ENCODE assay signal across 32 cellular contexts in the genomic region with DNA sequence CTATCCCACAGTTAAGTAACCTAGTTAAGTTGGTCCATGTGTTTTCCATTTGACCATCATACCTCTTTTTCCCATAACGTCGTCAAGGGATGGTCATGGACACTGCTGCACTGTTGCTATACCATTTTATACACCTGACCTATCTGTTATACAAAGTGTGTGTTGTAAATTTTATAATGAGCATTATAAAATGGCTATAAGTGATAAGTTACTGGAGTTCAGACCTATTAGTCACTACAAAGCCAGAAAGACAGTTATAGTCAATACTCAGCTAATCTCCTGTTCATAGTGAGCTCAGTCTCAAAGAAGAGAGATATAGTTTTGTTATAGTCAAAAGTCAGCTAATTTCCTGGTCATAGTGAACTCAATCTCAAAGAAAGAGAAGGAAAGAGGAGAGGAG.
"Had no signal": no experiment of that assay in that cellular context is flagged by ENCODE, and none has a peak within 500 bp of the region (broad histone marks: within the 10 kb centered on the region; RNA-seq: fewer than 3 reads in every experiment).

No MANE protein-coding gene starts in this region.

- H3K9me3 ChIP-seq: ascending aorta had no signal

- H3K4me1 Mint-ChIP-seq: activated B cell treated with CpG ODN at 0.5 μM for 24 hours; activated CD4-positive, alpha-beta memory T cell treated with anti-CD3 and anti-CD28 coated beads, Interleukin-2, amount 10 ng/mL, durations not matched to agents 7 days and 5 days; activated CD4-positive, alpha-beta T cell treated with anti-CD3 and anti-CD28 coated beads, Interleukin-2, amount 10 ng/mL, durations not matched to agents 24 days and 14 days; activated CD8-positive, alpha-beta memory T cell treated with anti-CD3 and anti-CD28 coated beads, Interleukin-2, amount 10 ng/mL, durations not matched to agents 7 days and 5 days; activated naive CD4-positive, alpha-beta T cell treated with anti-CD3 and anti-CD28 coated beads, Interleukin-2, amount 10 ng/mL, durations not matched to agents 7 days and 5 days; activated naive CD4-positive, alpha-beta T cell treated with anti-CD3 and anti-CD28 coated beads, Interleukin-2, amount 50 U/mL, for 24 hours; activated naive CD8-positive, alpha-beta T cell treated with anti-CD3 and anti-CD28 coated beads, Interleukin-2, amount 10 ng/mL, durations not matched to agents 7 days and 5 days; activated naive CD8-positive, alpha-beta T cell treated with anti-CD3 and anti-CD28 coated beads, Interleukin-2, amount 50 U/mL, for 24 hours had no signal

- H3K36me3 ChIP-seq: ascending aorta had no signal

- H3K9me3 Mint-ChIP-seq: activated B cell treated with CpG ODN at 0.5 μM for 24 hours; activated CD4-positive, alpha-beta memory T cell treated with anti-CD3 and anti-CD28 coated beads, Interleukin-2, amount 10 ng/mL, durations not matched to agents 7 days and 5 days; activated naive CD4-positive, alpha-beta T cell treated with anti-CD3 and anti-CD28 coated beads, Interleukin-2, amount 10 ng/mL, durations not matched to agents 7 days and 5 days; activated naive CD4-positive, alpha-beta T cell treated with anti-CD3 and anti-CD28 coated beads, Interleukin-2, amount 50 U/mL, for 24 hours; activated naive CD8-positive, alpha-beta T cell treated with anti-CD3 and anti-CD28 coated beads, Interleukin-2, amount 10 ng/mL, durations not matched to agents 7 days and 5 days; activated naive CD8-positive, alpha-beta T cell treated with anti-CD3 and anti-CD28 coated beads, Interleukin-2, amount 50 U/mL, for 24 hours; activated T-cell treated with anti-CD3 and anti-CD28 coated beads, Interleukin-2, amount 50 U/mL, for 24 hours; activated T-helper 2 cell treated with anti-CD3 and anti-CD28 coated beads, Interferon-gamma antibody, Interleukin-2, Interleukin-4, amounts not matched to agents 10 μg/mL and 5 μg/mL and 100 μg/mL, durations not matched to agents 14 hours and 24 hours and 36 hours; brain; T-helper 1 cell treated with Interleukin-12 subunit alpha and Interleukin-12 subunit beta and Interleukin-4 antibody, amounts not matched to agents 30 μg/mL and 1 μg/mL, for 36 hours; T-helper 2 cell treated with Interferon-gamma antibody and Interleukin-4, amounts not matched to agents 5 μg/mL and 100 μg/mL, for 36 hours had no signal

- ATAC-seq: activated CD8-positive, alpha-beta memory T cell treated with anti-CD3 and anti-CD28 coated beads, Interleukin-2, amount 10 ng/mL, durations not matched to agents 7 days and 5 days; activated CD8-positive, alpha-beta T cell treated with anti-CD3 and anti-CD28 coated beads, Interleukin-2, amount 10 ng/mL, durations not matched to agents 7 days and 5 days; activated naive CD8-positive, alpha-beta T cell treated with anti-CD3 and anti-CD28 coated beads, Interleukin-2, amount 50 U/mL, for 24 hours had no signal

- H3K27me3 Mint-ChIP-seq: activated naive CD4-positive, alpha-beta T cell treated with anti-CD3 and anti-CD28 coated beads, Interleukin-2, amount 50 U/mL, for 24 hours had no signal

- H3K27ac Mint-ChIP-seq: activated B cell treated with CpG ODN at 0.5 μM for 24 hours; activated CD4-positive, alpha-beta memory T cell treated with anti-CD3 and anti-CD28 coated beads, Interleukin-2, amount 10 ng/mL, durations not matched to agents 7 days and 5 days; activated CD4-positive, alpha-beta T cell treated with anti-CD3 and anti-CD28 coated beads, Interleukin-2, amount 10 ng/mL, durations not matched to agents 24 days and 14 days; activated CD8-positive, alpha-beta memory T cell treated with anti-CD3 and anti-CD28 coated beads, Interleukin-2, amount 10 ng/mL, durations not matched to agents 7 days and 5 days; activated CD8-positive, alpha-beta T cell treated with anti-CD3 and anti-CD28 coated beads, Interleukin-2, amount 10 ng/mL, durations not matched to agents 7 days and 5 days; activated naive CD4-positive, alpha-beta T cell treated with anti-CD3 and anti-CD28 coated beads, Interleukin-2, amount 10 ng/mL, durations not matched to agents 7 days and 5 days; activated naive CD4-positive, alpha-beta T cell treated with anti-CD3 and anti-CD28 coated beads, Interleukin-2, amount 50 U/mL, for 24 hours; activated naive CD8-positive, alpha-beta T cell; activated naive CD8-positive, alpha-beta T cell treated with anti-CD3 and anti-CD28 coated beads, Interleukin-2, amount 10 ng/mL, durations not matched to agents 7 days and 5 days; activated naive CD8-positive, alpha-beta T cell treated with anti-CD3 and anti-CD28 coated beads, Interleukin-2, amount 50 U/mL, for 24 hours; activated T-cell treated with anti-CD3 and anti-CD28 coated beads, Interleukin-2, amount 50 U/mL, for 24 hours; activated T-helper 2 cell treated with anti-CD3 and anti-CD28 coated beads, Interferon-gamma antibody, Interleukin-2, Interleukin-4, amounts not matched to agents 10 μg/mL and 5 μg/mL and 100 μg/mL, durations not matched to agents 14 hours and 24 hours and 36 hours; brain; T-helper 1 cell treated with Interleukin-12 subunit alpha and Interleukin-12 subunit beta and Interleukin-4 antibody, amounts not matched to agents 30 μg/mL and 1 μg/mL, for 36 hours; T-helper 2 cell treated with Interferon-gamma antibody and Interleukin-4, amounts not matched to agents 5 μg/mL and 100 μg/mL, for 36 hours had no signal

- H3K4me1 ChIP-seq: ascending aorta had no signal

- H3K4me3 ChIP-seq: ascending aorta had no signal

- H3K27me3 ChIP-seq: ascending aorta had no signal

- H3K36me3 Mint-ChIP-seq: activated CD8-positive, alpha-beta memory T cell treated with anti-CD3 and anti-CD28 coated beads, Interleukin-2, amount 10 ng/mL, durations not matched to agents 7 days and 5 days; activated naive CD4-positive, alpha-beta T cell treated with anti-CD3 and anti-CD28 coated beads, Interleukin-2, amount 10 ng/mL, durations not matched to agents 7 days and 5 days; activated naive CD4-positive, alpha-beta T cell treated with anti-CD3 and anti-CD28 coated beads, Interleukin-2, amount 50 U/mL, for 24 hours; activated naive CD8-positive, alpha-beta T cell treated with anti-CD3 and anti-CD28 coated beads, Interleukin-2, amount 10 ng/mL, durations not matched to agents 7 days and 5 days; brain had no signal

- H3K4me3 Mint-ChIP-seq: activated B cell treated with CpG ODN at 0.5 μM for 24 hours; activated CD4-positive, alpha-beta memory T cell treated with anti-CD3 and anti-CD28 coated beads, Interleukin-2, amount 10 ng/mL, durations not matched to agents 7 days and 5 days; activated CD4-positive, alpha-beta T cell treated with anti-CD3 and anti-CD28 coated beads, Interleukin-2, amount 10 ng/mL, durations not matched to agents 24 days and 14 days; activated CD8-positive, alpha-beta memory T cell treated with anti-CD3 and anti-CD28 coated beads, Interleukin-2, amount 10 ng/mL, durations not matched to agents 7 days and 5 days; activated CD8-positive, alpha-beta T cell treated with anti-CD3 and anti-CD28 coated beads, Interleukin-2, amount 10 ng/mL, durations not matched to agents 7 days and 5 days; activated naive CD4-positive, alpha-beta T cell treated with anti-CD3 and anti-CD28 coated beads, Interleukin-2, amount 10 ng/mL, durations not matched to agents 7 days and 5 days; activated naive CD4-positive, alpha-beta T cell treated with anti-CD3 and anti-CD28 coated beads, Interleukin-2, amount 50 U/mL, for 24 hours; activated naive CD8-positive, alpha-beta T cell; activated naive CD8-positive, alpha-beta T cell treated with anti-CD3 and anti-CD28 coated beads, Interleukin-2, amount 10 ng/mL, durations not matched to agents 7 days and 5 days; activated naive CD8-positive, alpha-beta T cell treated with anti-CD3 and anti-CD28 coated beads, Interleukin-2, amount 50 U/mL, for 24 hours; activated T-cell treated with anti-CD3 and anti-CD28 coated beads, Interleukin-2, amount 50 U/mL, for 24 hours; brain; T-helper 1 cell treated with Interleukin-12 subunit alpha and Interleukin-12 subunit beta and Interleukin-4 antibody, amounts not matched to agents 30 μg/mL and 1 μg/mL, for 36 hours; T-helper 2 cell treated with Interferon-gamma antibody and Interleukin-4, amounts not matched to agents 5 μg/mL and 100 μg/mL, for 36 hours had no signal

- H3K27ac ChIP-seq: ascending aorta, VCaP had no signal

- DNase-seq: activated B cell treated with CpG ODN at 0.5 μM for 24 hours; activated CD4-positive, alpha-beta memory T cell treated with anti-CD3 and anti-CD28 coated beads, Interleukin-2, amount 10 ng/mL, durations not matched to agents 7 days and 5 days; activated CD4-positive, alpha-beta T cell treated with anti-CD3 and anti-CD28 coated beads for 4 hours; activated CD4-positive, alpha-beta T cell treated with anti-CD3 and anti-CD28 coated beads, Interleukin-2, amount 10 ng/mL, durations not matched to agents 24 days and 14 days; activated CD4-positive, alpha-beta T cell treated with anti-CD3 and anti-CD28 coated beads, Interleukin-2, amount 50 U/mL, for 48 hours; activated CD4-positive, CD25-positive, alpha-beta regulatory T cell treated with anti-CD3 and anti-CD28 coated beads, Interleukin-2, amount 50 U/mL, for 72 hours; activated CD8-positive, alpha-beta memory T cell treated with anti-CD3 and anti-CD28 coated beads for 24 hours; activated CD8-positive, alpha-beta memory T cell treated with anti-CD3 and anti-CD28 coated beads, Interleukin-2, amount 10 ng/mL, durations not matched to agents 7 days and 5 days; activated CD8-positive, alpha-beta memory T cell treated with anti-CD3 and anti-CD28 coated beads, Interleukin-2, amount 50 U/mL, for 48 hours; activated CD8-positive, alpha-beta T cell treated with anti-CD3 and anti-CD28 coated beads, Interleukin-2, amount 10 ng/mL, durations not matched to agents 7 days and 5 days; activated effector memory CD4-positive, alpha-beta T cell treated with Interleukin-2 at 50 U/mL for 16 hours; activated gamma-delta T cell; activated naive CD4-positive, alpha-beta T cell treated with anti-CD3 and anti-CD28 coated beads, Interleukin-2, amount 10 ng/mL, durations not matched to agents 7 days and 5 days; activated naive CD4-positive, alpha-beta T cell treated with Interleukin-2 at 50 U/mL for 16 hours; activated naive CD8-positive, alpha-beta T cell treated with anti-CD3 and anti-CD28 coated beads, Interleukin-2, amount 10 ng/mL, durations not matched to agents 7 days and 5 days; activated naive CD8-positive, alpha-beta T cell treated with anti-CD3 and anti-CD28 coated beads, Interleukin-2, amount 50 U/mL, for 24 hours; activated T-cell treated with anti-CD3 and anti-CD28 coated beads, Interleukin-2, amount 50 U/mL, for 24 hours; activated T-cell treated with anti-CD3 and anti-CD28 coated beads, Interleukin-2, amount 50 U/mL, for 48 hours; amygdala; anterior cingulate cortex; central memory CD4-positive, alpha-beta T cell; T-helper 1 cell; T-helper 2 cell; T-helper 9 cell had no signal
